1 cellular context compared by ENCODE assay signal in the genomic region with DNA sequence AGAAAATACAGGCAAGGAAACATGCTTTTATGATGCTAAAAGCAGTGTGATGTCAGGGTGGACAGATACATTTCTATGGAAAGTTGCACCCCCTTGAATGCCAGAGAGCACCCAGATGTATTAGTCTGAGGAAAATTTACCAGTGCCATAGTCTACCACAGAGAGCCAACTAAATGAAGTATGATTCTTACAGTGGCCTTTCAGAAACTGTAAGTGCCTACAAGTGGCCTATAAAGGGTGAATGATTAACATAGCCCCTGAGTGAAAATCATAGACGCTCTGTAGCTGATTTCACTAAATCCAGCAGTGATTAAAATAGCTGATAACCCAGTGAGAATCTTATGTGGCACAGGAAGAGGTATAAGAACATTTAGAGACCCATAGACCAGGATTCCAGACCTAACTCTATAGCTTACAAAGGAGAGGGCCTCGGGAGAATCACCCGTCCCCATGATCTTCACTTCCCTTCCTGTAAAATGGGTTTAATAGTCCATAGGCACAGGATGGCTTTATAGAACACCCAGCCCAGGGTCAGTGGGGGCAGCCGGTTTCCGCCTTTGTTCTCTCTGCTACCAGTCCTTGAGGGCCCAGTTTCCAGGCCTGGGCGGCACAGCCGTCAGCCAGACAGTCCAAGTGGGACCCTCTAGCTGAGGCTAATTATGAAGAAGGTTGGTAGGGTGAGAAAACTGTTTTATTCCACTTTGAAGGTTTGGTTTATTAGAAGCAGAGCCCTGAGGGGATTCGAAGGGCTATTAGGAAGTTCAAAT.
TF ChIP-seq lines count a peak whose summit lies in the region.

No MANE protein-coding gene starts in this region.

TF ChIP-seq in SK-N-SH treated with all-trans-retinoic acid at 6 μM for 48 hours, 23 proteins besides CTCF, POLR2A, EP300 and RAD21 (continued from another document):
- TF ChIP-seq, protein P1, sequence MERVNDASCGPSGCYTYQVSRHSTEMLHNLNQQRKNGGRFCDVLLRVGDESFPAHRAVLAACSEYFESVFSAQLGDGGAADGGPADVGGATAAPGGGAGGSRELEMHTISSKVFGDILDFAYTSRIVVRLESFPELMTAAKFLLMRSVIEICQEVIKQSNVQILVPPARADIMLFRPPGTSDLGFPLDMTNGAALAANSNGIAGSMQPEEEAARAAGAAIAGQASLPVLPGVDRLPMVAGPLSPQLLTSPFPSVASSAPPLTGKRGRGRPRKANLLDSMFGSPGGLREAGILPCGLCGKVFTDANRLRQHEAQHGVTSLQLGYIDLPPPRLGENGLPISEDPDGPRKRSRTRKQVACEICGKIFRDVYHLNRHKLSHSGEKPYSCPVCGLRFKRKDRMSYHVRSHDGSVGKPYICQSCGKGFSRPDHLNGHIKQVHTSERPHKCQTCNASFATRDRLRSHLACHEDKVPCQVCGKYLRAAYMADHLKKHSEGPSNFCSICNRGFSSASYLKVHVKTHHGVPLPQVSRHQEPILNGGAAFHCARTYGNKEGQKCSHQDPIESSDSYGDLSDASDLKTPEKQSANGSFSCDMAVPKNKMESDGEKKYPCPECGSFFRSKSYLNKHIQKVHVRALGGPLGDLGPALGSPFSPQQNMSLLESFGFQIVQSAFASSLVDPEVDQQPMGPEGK (CRISPR knock-in tag; IDR thresholded peaks at IDR 0.05; ENCODE audit: borderline replicate concordance), result no peak
- TF ChIP-seq CSDC2 (CRISPR knock-in tag; IDR thresholded peaks at IDR 0.05) (no peak), ZC3H10 (CRISPR knock-in tag; IDR thresholded peaks at IDR 0.05) (no peak), PPARA (CRISPR knock-in tag; IDR thresholded peaks at IDR 0.05; ENCODE audit: borderline replicate concordance) (no peak), ZNF565 (CRISPR knock-in tag; conservative IDR thresholded peaks at IDR 0.05; ENCODE audit: low read depth) (no peak)
